1 cellular context compared by ENCODE assay signal in genomic region chr11:118928108-118928869, GRCh38.
TF ChIP-seq lines count a peak whose summit lies in the region.

No MANE protein-coding gene starts in this region.

TF ChIP-seq in GM12878, 131 proteins besides CTCF, POLR2A, EP300 and RAD21 (continues in another document):
- no peak for TF ChIP-seq RCOR1 (conservative IDR thresholded peaks at IDR 0.05; ENCODE audit: low read depth, low read length)
- peak; percentile 93 for TF ChIP-seq NBN (IDR thresholded peaks at IDR 0.05)
- TF ChIP-seq HDGF (IDR thresholded peaks at IDR 0.05), result 0 out of 2 replicates have a peak, but pooled peaks have one; percentile 38
- no peak for TF ChIP-seq KDM1A (IDR thresholded peaks at IDR 0.05; ENCODE audit: borderline replicate concordance)
- no peak for TF ChIP-seq TARDBP (IDR thresholded peaks at IDR 0.05; ENCODE audit: borderline replicate concordance)
- TF ChIP-seq IKZF1 (conservative IDR thresholded peaks at IDR 0.05), result peak; percentile 81
- no peak for TF ChIP-seq ZZZ3 (IDR thresholded peaks at IDR 0.05; ENCODE audit: control insufficient read depth, insufficient read length, low read depth)
- peak; percentile 61 to 75 for TF ChIP-seq IKZF2 (IDR thresholded peaks at IDR 0.05)
- no peak for TF ChIP-seq WRNIP1 (IDR thresholded peaks at IDR 0.05; ENCODE audit: borderline replicate concordance, low read depth, low read length)
- peak; percentile 99 for TF ChIP-seq PBX3 (IDR thresholded peaks at IDR 0.05; ENCODE audit: insufficient replicate concordance, low read depth, low read length)
- no peak; the same call in 1 of the 2 replicates for TF ChIP-seq ZNF24 (IDR thresholded peaks at IDR 0.05)
- TF ChIP-seq FOXK2 (IDR thresholded peaks at IDR 0.05), result no peak
- 0 out of 2 replicates have a peak, but pooled peaks have one; percentile 31 for TF ChIP-seq BCL11A (IDR thresholded peaks at IDR 0.05; ENCODE audit: low read depth, low read length)
- peak; percentile 28; the same call in 1 of the 2 replicates for TF ChIP-seq ZNF384 (IDR thresholded peaks at IDR 0.05; ENCODE audit: borderline replicate concordance, low read depth, low read length)
- peak; percentile 90 for TF ChIP-seq SP1 (IDR thresholded peaks at IDR 0.05; ENCODE audit: low read depth, low read length)
- TF ChIP-seq SIN3A (IDR thresholded peaks at IDR 0.05; ENCODE audit: low read depth, low read length), result peak; percentile 60
- 0 out of 2 replicates have a peak, but pooled peaks have one; percentile 14 for TF ChIP-seq IRF5 (IDR thresholded peaks at IDR 0.05; ENCODE audit: borderline replicate concordance)
- TF ChIP-seq MTA2 (IDR thresholded peaks at IDR 0.05; ENCODE audit: low read depth), result peak; percentile 76
- TF ChIP-seq GATAD2B (conservative IDR thresholded peaks at IDR 0.05; ENCODE audit: low read depth), result peak; percentile 92
- TF ChIP-seq TCF3 (IDR thresholded peaks at IDR 0.05; ENCODE audit: borderline replicate concordance, insufficient read depth, low read depth, low read length), result peak; percentile 85; the same call in 1 of the 2 replicates
- no peak for TF ChIP-seq STAT3 (IDR thresholded peaks at IDR 0.05; ENCODE audit: low read depth, low read length)
- peak; percentile 14 for TF ChIP-seq EED (IDR thresholded peaks at IDR 0.05; ENCODE audit: low read depth)
- TF ChIP-seq LARP7 (IDR thresholded peaks at IDR 0.05), result peak; percentile 61
- peak; percentile 59 for TF ChIP-seq MAX (IDR thresholded peaks at IDR 0.05; ENCODE audit: low read depth, low read length)
- peak; percentile 63 to 83; a peak in 2 of 4 replicates for TF ChIP-seq BHLHE40 (IDR thresholded peaks at IDR 0.05; ENCODE audit: borderline replicate concordance in 1 of 2, low read depth in 2 of 2, low read length in 1 of 2)
- peak; percentile 72 for TF ChIP-seq ATF7 (IDR thresholded peaks at IDR 0.05; ENCODE audit: low read depth)
- 0 out of 2 replicates have a peak, but pooled peaks have one; percentile 79 for TF ChIP-seq STAT1 (conservative IDR thresholded peaks at IDR 0.05)
- no peak for TF ChIP-seq SREBF1 (IDR thresholded peaks at IDR 0.05; ENCODE audit: low read length)
- no peak for TF ChIP-seq BCL3 (IDR thresholded peaks at IDR 0.05; ENCODE audit: borderline replicate concordance, insufficient read depth, low read depth, low read length, poor library complexity, severe bottlenecking)
- peak; percentile 91 for TF ChIP-seq RAD51 (IDR thresholded peaks at IDR 0.05)
- peak; percentile 56; the same call in 1 of the 2 replicates for TF ChIP-seq TBL1XR1 (IDR thresholded peaks at IDR 0.05; ENCODE audit: low read depth, low read length)
- TF ChIP-seq SMAD5 (IDR thresholded peaks at IDR 0.05; ENCODE audit: low read depth), result no peak
- TF ChIP-seq ZNF592 (IDR thresholded peaks at IDR 0.05), result peak; percentile 50; the same call in 1 of the 2 replicates
- no peak for TF ChIP-seq ATF3 (IDR thresholded peaks at IDR 0.05; ENCODE audit: borderline replicate concordance, extremely low read depth, low read depth, low read length)
- no peak for TF ChIP-seq MEF2A (IDR thresholded peaks at IDR 0.05; ENCODE audit: insufficient read depth, low read depth, low read length)
- TF ChIP-seq HSF1 (IDR thresholded peaks at IDR 0.05; ENCODE audit: low read depth, low read length), result no peak
- TF ChIP-seq DPF2 (IDR thresholded peaks at IDR 0.05), result peak; percentile 95
- no peak for TF ChIP-seq ASH2L (IDR thresholded peaks at IDR 0.05; ENCODE audit: borderline replicate concordance, low read depth)
- TF ChIP-seq CHD2 (IDR thresholded peaks at IDR 0.05; ENCODE audit: borderline replicate concordance, low read depth, low read length), result 0 out of 2 replicates have a peak, but pooled peaks have one; percentile 27
- TF ChIP-seq NR2C2 (IDR thresholded peaks at IDR 0.05; ENCODE audit: borderline replicate concordance, control insufficient read depth, insufficient read length, low read depth), result no peak
- peak; percentile 43 for TF ChIP-seq MEF2B (IDR thresholded peaks at IDR 0.05; ENCODE audit: partially characterized antibody, poor library complexity, severe bottlenecking)
- TF ChIP-seq IRF4 (IDR thresholded peaks at IDR 0.05; ENCODE audit: low read depth, low read length), result peak; percentile 63; the same call in 1 of the 2 replicates
- no peak for TF ChIP-seq BRCA1 (IDR thresholded peaks at IDR 0.05; ENCODE audit: low read depth, low read length)
- 0 out of 2 replicates have a peak, but pooled peaks have one; percentile 49 for TF ChIP-seq ELK1 (IDR thresholded peaks at IDR 0.05; ENCODE audit: low read depth, low read length)
- TF ChIP-seq E2F8 (IDR thresholded peaks at IDR 0.05; ENCODE audit: low read depth, partially characterized antibody), result no peak
- TF ChIP-seq MYC (IDR thresholded peaks at IDR 0.05; ENCODE audit: insufficient read depth, insufficient read length, insufficient replicate concordance, low read length, severe bottlenecking), result no peak
- TF ChIP-seq RELB (IDR thresholded peaks at IDR 0.05; ENCODE audit: low read depth), result peak; percentile 81
